ENCODE assay signal across 5 cellular contexts in genomic region chr5:154329519-154329918, GRCh38.
"Had no signal": no experiment of that assay in that cellular context is flagged by ENCODE, and none has a peak within 500 bp of the region (broad histone marks: within the 10 kb centered on the region; RNA-seq: fewer than 3 reads in every experiment).

No MANE protein-coding gene starts in this region.

- H3K27ac Mint-ChIP-seq: GM23338, H9 had no signal

- H3K4me3 ChIP-seq: GM23338, K562 had no signal

- ATAC-seq: GM23338, K562 had no signal

- H3K4me3 Mint-ChIP-seq: GM23338, H9 had no signal

- DNase-seq: H9, HCEC 1CT, IMR-90 had no signal

- H3K9me3 Mint-ChIP-seq: GM23338, H9 had no signal
